15 cellular contexts compared by ENCODE assay signal in the genomic region with DNA sequence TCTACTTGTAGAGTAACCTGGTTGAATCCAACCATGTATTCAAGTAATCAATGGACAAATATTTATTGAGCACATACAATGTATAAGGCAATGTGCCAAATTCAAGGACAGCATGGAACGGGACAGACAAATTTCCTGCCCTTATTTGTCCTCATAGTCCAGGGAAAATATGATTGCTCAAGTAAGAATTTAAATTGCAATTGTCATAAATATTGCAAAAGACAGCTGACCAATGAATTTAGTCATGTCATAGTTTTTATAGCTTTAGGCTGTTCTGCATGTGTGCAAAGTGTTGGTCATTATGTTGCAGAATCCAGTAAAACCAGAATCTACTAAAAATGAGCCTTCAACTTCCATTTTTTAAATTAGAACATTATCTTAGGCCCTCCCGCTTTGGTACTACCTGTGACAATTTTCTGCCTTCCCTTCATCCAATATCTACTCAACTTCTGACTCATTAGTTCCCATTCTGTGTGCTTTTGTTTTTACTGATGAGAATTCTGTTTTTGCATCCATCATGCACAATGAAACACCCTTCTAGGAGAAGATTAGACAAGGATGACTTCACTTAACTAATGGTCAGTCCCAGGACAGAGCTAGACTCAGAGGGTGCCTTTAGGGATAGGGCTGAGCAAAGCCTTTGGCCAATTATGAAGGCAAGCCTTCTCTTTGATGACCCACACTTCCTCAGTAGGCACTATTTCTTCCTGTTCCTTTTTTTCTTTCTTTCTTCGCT. TPM values are rescaled to one million over a fixed set of nuclear protein-coding genes. Genes with fewer than 3 reads are reported as not detected.
DNase-seq lines count a peak whose midpoint lies in the region; ATAC-seq and TF ChIP-seq lines count a peak whose summit lies in the region.
"Had no signal": no experiment of that assay in that cellular context is flagged by ENCODE, and none has a peak within 500 bp of the region (broad histone marks: within the 10 kb centered on the region; RNA-seq: fewer than 3 reads in every experiment).

No MANE protein-coding gene starts in this region.

- DNase-seq in AG09309 (ENCODE audit: low read depth) (peak; percentile 71), RPMI7951 (ENCODE audit: low read depth) (peak; percentile 27), fibroblast of gingiva (ENCODE audit: low read depth) (peak; percentile 81), HuH-7 (ENCODE audit: low spot score) (no peak), left colon (no peak)
- no peak for DNase-seq in activated CD4-positive, alpha-beta T cell treated with anti-CD3 and anti-CD28 coated beads, Interleukin-2, amount 50 U/mL, for 48 hours
- DNase-seq: activated CD4-positive, CD25-positive, alpha-beta regulatory T cell treated with anti-CD3 and anti-CD28 coated beads, Interleukin-2, amount 50 U/mL, for 72 hours; activated naive CD8-positive, alpha-beta T cell treated with anti-CD3 and anti-CD28 coated beads, Interleukin-2, amount 50 U/mL, for 24 hours; activated T-cell treated with anti-CD3 and anti-CD28 coated beads, Interleukin-2, amount 50 U/mL, for 24 hours; dermis blood vessel endothelial cell; substantia nigra had no signal

- H3K27me3 ChIP-seq in rectal smooth muscle tissue (ENCODE audit: control insufficient read depth, insufficient read depth, low read length): no peaks in the 10 kb centered on the region

- TF ChIP-seq CTCF in AG09309 (IDR thresholded peaks at IDR 0.05; ENCODE audit: control insufficient read depth, insufficient read depth, low read depth, low read length, missing control alignments): no peak

- ATAC-seq in GM19035 (IDR thresholded peaks at IDR 0.05; ENCODE audit: unreplicated experiment) (no peak), left colon (no peak)
- ATAC-seq: activated naive CD8-positive, alpha-beta T cell treated with anti-CD3 and anti-CD28 coated beads, Interleukin-2, amount 50 U/mL, for 24 hours; HCT116 had no signal

- H3K9ac ChIP-seq in rectal smooth muscle tissue (ENCODE audit: low read length): no peak overlapping the region

- H3K36me3 ChIP-seq in rectal smooth muscle tissue (ENCODE audit: control insufficient read depth, insufficient read depth, low read length): no peaks in the 10 kb centered on the region

- peaks cover 10% of the 10 kb centered on the region for H3K4me1 ChIP-seq in rectal smooth muscle tissue (ENCODE audit: control insufficient read depth, insufficient read depth, low read length)

- peak overlapping the region; percentile 59 for H3K27ac ChIP-seq in rectal smooth muscle tissue (ENCODE audit: low read depth, low read length)

- H3K4me3 ChIP-seq in AG09309 (ENCODE audit: control insufficient read depth, low read depth, low read length) (no peak overlapping the region), rectal smooth muscle tissue (ENCODE audit: low read length) (no peak overlapping the region)

- intact Hi-C loops in left colon (cut with DNase I, micrococcal nuclease): no loop called here

RNA-seq across cellular contexts. Expression of gene FIBIN, which starts 45.8 kb away (rescaled TPM):
- total RNA-seq in RPMI7951 (2014; rRNA removed; shearing (Covaris generic)): not detected in 2 replicates
- 1 to 10 TPM; 1.3 to 5.1 TPM for total RNA-seq in left colon
- total RNA-seq: HT1080 had no signal

Comparison
In these comparisons a context has a peak if more than half of its experiments do, and no peak if none do; other contexts are left out.
1. DNase-seq: peak in AG09309 (single experiment), RPMI7951 (single experiment) and fibroblast of gingiva (single experiment); none in activated CD4-positive, alpha-beta T cell treated with anti-CD3 and anti-CD28 coated beads, Interleukin-2, amount 50 U/mL, for 48 hours (0 of 2), HuH-7 (single experiment) and left colon (0 of 2).